ENCODE assay signal across 8 cellular contexts in genomic region chr11:2993000-2993330, GRCh38. TPM values are rescaled to one million over a fixed set of nuclear protein-coding genes. Genes with fewer than 3 reads are reported as not detected.
DNase-seq lines count a peak whose midpoint lies in the region; ATAC-seq and TF ChIP-seq lines count a peak whose summit lies in the region.

No MANE protein-coding gene starts in this region.

- peak overlapping the region; percentile 99 for H3K27ac Mint-ChIP-seq in T-helper 17 cell
- H3K27ac Mint-ChIP-seq in stimulated activated memory B cell treated with anti-CD40 and anti-IgM and Interleukin-4, amounts not matched to agents 10 μg/mL and 1 μg/mL and 100 μg/mL, for 72 hours, result peak overlapping the region; percentile 95

- DNase-seq in DMS 273 (lab: John Stamatoyannopoulos, UW; ENCODE audit: unreplicated experiment), result peak; percentile 61
- no peak for DNase-seq in DMS 273 treated with DMSO at 0.1 percent for 48 hours (lab: John Stamatoyannopoulos, UW)
- DNase-seq in T-helper 17 cell, result no peak
- no peak for DNase-seq in right atrium auricular region (ENCODE audit: low spot score)
- DNase-seq in NCI-H2196 (lab: John Stamatoyannopoulos, UW; ENCODE audit: unreplicated experiment), result no peak
- DNase-seq in kidney glomerular epithelial cell (lab: John Stamatoyannopoulos, UW), result no peak

- peak overlapping the region; percentile 91 to 96 for H3K4me3 ChIP-seq in right atrium auricular region

- H3K9me3 ChIP-seq in T-helper 17 cell (ENCODE audit: control insufficient read depth, low read length, poor library complexity, severe bottlenecking) (no peaks in the 10 kb centered on the region), right atrium auricular region (no peaks in the 10 kb centered on the region)

- ATAC-seq in T-helper 17 cell, result no peak
- no peak for ATAC-seq in stimulated activated memory B cell treated with anti-CD40 and anti-IgM and Interleukin-4, amounts not matched to agents 10 μg/mL and 1 μg/mL and 100 μg/mL, for 72 hours
- no peak for ATAC-seq in HG02885 (IDR thresholded peaks at IDR 0.05; ENCODE audit: poor library complexity, unreplicated experiment)

- H3K36me3 ChIP-seq in right atrium auricular region, result no peaks in the 10 kb centered on the region

- H3K27me3 ChIP-seq in right atrium auricular region, result no peaks in the 10 kb centered on the region

- H3K4me3 Mint-ChIP-seq in T-helper 17 cell, result peak overlapping the region; percentile 100
- H3K4me3 Mint-ChIP-seq in stimulated activated memory B cell treated with anti-CD40 and anti-IgM and Interleukin-4, amounts not matched to agents 10 μg/mL and 1 μg/mL and 100 μg/mL, for 72 hours, result peak overlapping the region; percentile 88

- H3K4me1 ChIP-seq in right atrium auricular region, result peaks cover 0 to 38% of the 10 kb centered on the region in 2 donors

- H3K36me3 Mint-ChIP-seq in T-helper 17 cell (ENCODE audit: low read depth), result peaks cover 7% of the 10 kb centered on the region
- H3K36me3 Mint-ChIP-seq in stimulated activated memory B cell treated with anti-CD40 and anti-IgM and Interleukin-4, amounts not matched to agents 10 μg/mL and 1 μg/mL and 100 μg/mL, for 72 hours, result peaks cover 5% of the 10 kb centered on the region

- no peaks in the 10 kb centered on the region for H3K9me3 Mint-ChIP-seq in stimulated activated memory B cell treated with anti-CD40 and anti-IgM and Interleukin-4, amounts not matched to agents 10 μg/mL and 1 μg/mL and 100 μg/mL, for 72 hours

- no peak for TF ChIP-seq CTCF in right atrium auricular region (IDR thresholded peaks at IDR 0.05)

- H3K27me3 Mint-ChIP-seq in T-helper 17 cell, result no peaks in the 10 kb centered on the region
- no peaks in the 10 kb centered on the region for H3K27me3 Mint-ChIP-seq in stimulated activated memory B cell treated with anti-CD40 and anti-IgM and Interleukin-4, amounts not matched to agents 10 μg/mL and 1 μg/mL and 100 μg/mL, for 72 hours

- H3K4me1 Mint-ChIP-seq in T-helper 17 cell, result peaks cover 39% of the 10 kb centered on the region
- H3K4me1 Mint-ChIP-seq in stimulated activated memory B cell treated with anti-CD40 and anti-IgM and Interleukin-4, amounts not matched to agents 10 μg/mL and 1 μg/mL and 100 μg/mL, for 72 hours, result peaks cover 42% of the 10 kb centered on the region

- no peak overlapping the region for H3K27ac ChIP-seq in right atrium auricular region

RNA-seq across cellular contexts. Expression of gene NAP1L4, which starts 0.8 kb away (rescaled TPM):
- total RNA-seq in T-helper 17 cell (100 to 1,000 TPM; 229 to 275 TPM), right atrium auricular region (100 to 1,000 TPM in 1 of 2 donors, 10 to 100 TPM in 1; 79.2 to 128 TPM)
